ENCODE assay signal across 13 cellular contexts in the genomic region with DNA sequence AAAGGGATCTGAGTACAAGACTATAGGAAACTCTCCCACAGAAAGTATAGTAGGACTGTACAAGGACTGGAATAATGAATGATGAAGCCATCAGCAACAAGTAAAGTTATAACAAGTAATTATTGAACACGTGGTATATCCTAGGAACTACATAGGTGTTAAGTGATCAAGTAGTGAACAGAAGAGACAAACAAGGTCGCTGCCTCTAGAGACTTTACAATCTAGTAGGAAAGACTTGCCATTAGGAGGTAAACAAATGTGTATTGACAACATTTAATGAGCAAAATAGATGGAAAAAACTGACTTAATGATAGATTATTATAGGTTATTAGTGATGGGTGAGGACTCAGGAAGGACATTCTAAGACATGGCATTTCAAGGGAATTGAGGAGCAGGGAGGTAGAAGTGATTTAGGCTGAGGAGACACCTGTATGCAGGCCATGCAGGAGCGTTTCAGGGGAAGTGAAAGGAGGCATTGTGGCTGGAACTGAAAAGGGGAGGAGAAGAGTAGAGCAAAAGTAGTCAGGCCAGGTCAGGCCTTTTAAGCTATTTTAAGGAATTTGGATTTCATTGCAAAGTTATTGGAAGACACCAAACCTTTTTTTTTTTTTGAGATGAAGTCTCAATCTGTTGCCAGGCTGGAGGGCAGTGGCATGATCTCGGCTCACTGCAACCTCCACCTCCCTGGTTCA. TPM values are rescaled to one million over a fixed set of nuclear protein-coding genes. Genes with fewer than 3 reads are reported as not detected.
DNase-seq lines count a peak whose midpoint lies in the region; ATAC-seq, FAIRE-seq and TF ChIP-seq lines count a peak whose summit lies in the region.
"Had no signal": no experiment of that assay in that cellular context is flagged by ENCODE, and none has a peak within 500 bp of the region (broad histone marks: within the 10 kb centered on the region; RNA-seq: fewer than 3 reads in every experiment).

No MANE protein-coding gene starts in this region.

- DNase-seq in kidney (no peak), DMS53 (lab: John Stamatoyannopoulos, UW) (no peak), type B pancreatic cell (ENCODE audit: extremely low spot score, unreplicated experiment) (no peak), WTC11 (ENCODE audit: low spot score) (no peak)
- DNase-seq: activated B cell treated with CpG ODN at 0.5 μM for 24 hours, caudate nucleus, mucosa of descending colon had no signal

- H3K4me1 ChIP-seq in kidney (ENCODE audit: control insufficient read depth in 1 of 2, insufficient read depth in 1 of 2, low read depth in 1 of 2, low read length in 2 of 2): no peaks in the 10 kb centered on the region

- no peak overlapping the region for H3K4me3 Mint-ChIP-seq in type B pancreatic cell
- H3K4me3 Mint-ChIP-seq in WTC11: no peak overlapping the region
- H3K4me3 Mint-ChIP-seq: activated B cell treated with CpG ODN at 0.5 μM for 24 hours had no signal

- no peak overlapping the region for H3K4me3 ChIP-seq in kidney (ENCODE audit: low read length in 2 of 2)
- H3K4me3 ChIP-seq: BLaER1, mucosa of descending colon had no signal

- TF ChIP-seq CTCF in kidney (IDR thresholded peaks at IDR 0.05; ENCODE audit: borderline replicate concordance, extremely low read depth, insufficient read depth) (no peak), type B pancreatic cell (conservative IDR thresholded peaks at IDR 0.05) (no peak), WTC11 (IDR thresholded peaks at IDR 0.05) (no peak)

- CTCF ChIA-PET in WTC11 (lab: Charles Lee): no interaction called here

- ATAC-seq in GM18508 (IDR thresholded peaks at IDR 0.05; ENCODE audit: insufficient read depth, unreplicated experiment) (peak; percentile 62), GM19468 (IDR thresholded peaks at IDR 0.05; ENCODE audit: extremely low read depth, unreplicated experiment) (peak; percentile 82), HG02884 (IDR thresholded peaks at IDR 0.05; ENCODE audit: unreplicated experiment) (peak; percentile 81), HG03520 (IDR thresholded peaks at IDR 0.05; ENCODE audit: unreplicated experiment) (peak; percentile 77), WTC11 (no peak)
- ATAC-seq: mucosa of descending colon had no signal

- POLR2A ChIA-PET in WTC11 (lab: Charles Lee): no interaction called here

- no peaks in the 10 kb centered on the region for H3K9me3 ChIP-seq in kidney (ENCODE audit: control insufficient read depth in 1 of 2, low read length in 2 of 2)
- H3K9me3 ChIP-seq: BLaER1, mucosa of descending colon had no signal

- peaks cover 13% of the 10 kb centered on the region for H3K4me1 Mint-ChIP-seq in type B pancreatic cell (ENCODE audit: unreplicated experiment)
- peaks cover 20% of the 10 kb centered on the region for H3K4me1 Mint-ChIP-seq in WTC11

- intact Hi-C loops in kidney (cut with DNase I): no loop called here

- H3K27ac ChIP-seq in kidney (ENCODE audit: low read depth in 2 of 2, low read length in 2 of 2): no peak overlapping the region
- H3K27ac ChIP-seq: BLaER1, HL-60 had no signal

- H3K36me3 Mint-ChIP-seq in type B pancreatic cell (no peaks in the 10 kb centered on the region), WTC11 (no peaks in the 10 kb centered on the region)

- H3K9ac ChIP-seq in kidney (ENCODE audit: low read length in 2 of 2): no peak overlapping the region
- H3K9ac ChIP-seq: BLaER1 had no signal

- H3K9me3 Mint-ChIP-seq in type B pancreatic cell: no peaks in the 10 kb centered on the region
- H3K9me3 Mint-ChIP-seq in WTC11: no peaks in the 10 kb centered on the region
- H3K9me3 Mint-ChIP-seq: activated B cell treated with CpG ODN at 0.5 μM for 24 hours had no signal

- FAIRE-seq in kidney (lab: Jason Lieb, UNC): no peak

- H3K27me3 Mint-ChIP-seq in type B pancreatic cell: no peaks in the 10 kb centered on the region
- H3K27me3 Mint-ChIP-seq in WTC11 (ENCODE audit: low read depth): no peaks in the 10 kb centered on the region
- H3K27me3 Mint-ChIP-seq: activated B cell treated with CpG ODN at 0.5 μM for 24 hours had no signal

- no peak overlapping the region for H3K27ac Mint-ChIP-seq in type B pancreatic cell
- H3K27ac Mint-ChIP-seq in WTC11: no peak overlapping the region
- H3K27ac Mint-ChIP-seq: activated B cell treated with CpG ODN at 0.5 μM for 24 hours had no signal

- H3K36me3 ChIP-seq in kidney (ENCODE audit: control insufficient read depth in 1 of 2, insufficient read depth in 2 of 2, low read length in 2 of 2): no peaks in the 10 kb centered on the region
- H3K36me3 ChIP-seq: BLaER1 had no signal

TF ChIP-seq in WTC11, 78 proteins besides CTCF, POLR2A, EP300 and RAD21:
- TF ChIP-seq, protein P1, sequence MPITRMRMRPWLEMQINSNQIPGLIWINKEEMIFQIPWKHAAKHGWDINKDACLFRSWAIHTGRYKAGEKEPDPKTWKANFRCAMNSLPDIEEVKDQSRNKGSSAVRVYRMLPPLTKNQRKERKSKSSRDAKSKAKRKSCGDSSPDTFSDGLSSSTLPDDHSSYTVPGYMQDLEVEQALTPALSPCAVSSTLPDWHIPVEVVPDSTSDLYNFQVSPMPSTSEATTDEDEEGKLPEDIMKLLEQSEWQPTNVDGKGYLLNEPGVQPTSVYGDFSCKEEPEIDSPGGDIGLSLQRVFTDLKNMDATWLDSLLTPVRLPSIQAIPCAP (CRISPR knock-in tag; IDR thresholded peaks at IDR 0.05): no peak
- no peak for TF ChIP-seq SMAD4 (CRISPR knock-in tag; IDR thresholded peaks at IDR 0.05)
- no peak for TF ChIP-seq NFE2L1 (CRISPR knock-in tag; IDR thresholded peaks at IDR 0.05)
- TF ChIP-seq, protein P2, sequence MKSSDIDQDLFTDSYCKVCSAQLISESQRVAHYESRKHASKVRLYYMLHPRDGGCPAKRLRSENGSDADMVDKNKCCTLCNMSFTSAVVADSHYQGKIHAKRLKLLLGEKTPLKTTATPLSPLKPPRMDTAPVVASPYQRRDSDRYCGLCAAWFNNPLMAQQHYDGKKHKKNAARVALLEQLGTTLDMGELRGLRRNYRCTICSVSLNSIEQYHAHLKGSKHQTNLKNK (CRISPR knock-in tag; IDR thresholded peaks at IDR 0.05): no peak
- no peak for TF ChIP-seq ZNF416 (CRISPR knock-in tag; IDR thresholded peaks at IDR 0.05)
- TF ChIP-seq ATF6 (CRISPR knock-in tag; IDR thresholded peaks at IDR 0.05): no peak

RNA-seq across cellular contexts. Expression of gene GLCCI1, which starts 8.5 kb away (rescaled TPM):
- total RNA-seq in kidney (25.2 TPM), type B pancreatic cell (ENCODE audit: low replicate concordance) (11.9 and 25.0 TPM in 2 replicates), WTC11 (2021) (23.8 to 27.0 TPM (median 24.2 TPM) in 3 replicates)
- 3.0 TPM for polyA plus RNA-seq in kidney (ENCODE audit: insufficient read depth, low read depth, low replicate concordance)
